1 cellular context compared by ENCODE assay signal in the genomic region with DNA sequence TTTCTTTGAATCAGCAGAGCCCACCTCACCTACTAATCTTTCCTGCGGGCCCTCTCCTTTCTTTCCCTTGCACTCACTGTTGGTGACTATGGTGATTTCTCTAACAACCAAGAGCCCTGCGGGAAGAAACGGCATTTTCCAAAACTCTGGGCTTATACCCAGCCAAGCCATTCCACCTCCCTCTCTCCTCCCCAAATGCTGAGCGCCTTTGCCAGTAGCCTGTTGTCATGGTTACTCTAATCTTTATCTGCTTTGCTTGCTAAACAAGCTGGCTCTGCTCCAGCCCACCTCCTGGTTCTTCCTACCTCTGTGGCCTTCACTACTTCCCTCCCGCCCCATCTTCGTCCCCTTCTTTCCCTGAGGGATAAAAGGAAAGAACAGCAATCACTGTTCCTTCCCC.
TF ChIP-seq lines count a peak whose summit lies in the region.

No MANE protein-coding gene starts in this region.

TF ChIP-seq in GM23338, 12 proteins besides CTCF, POLR2A, EP300 and RAD21 (continued from another document):
- no peak for TF ChIP-seq REST (IDR thresholded peaks at IDR 0.05; ENCODE audit: unreplicated experiment)
- TF ChIP-seq, protein P1, sequence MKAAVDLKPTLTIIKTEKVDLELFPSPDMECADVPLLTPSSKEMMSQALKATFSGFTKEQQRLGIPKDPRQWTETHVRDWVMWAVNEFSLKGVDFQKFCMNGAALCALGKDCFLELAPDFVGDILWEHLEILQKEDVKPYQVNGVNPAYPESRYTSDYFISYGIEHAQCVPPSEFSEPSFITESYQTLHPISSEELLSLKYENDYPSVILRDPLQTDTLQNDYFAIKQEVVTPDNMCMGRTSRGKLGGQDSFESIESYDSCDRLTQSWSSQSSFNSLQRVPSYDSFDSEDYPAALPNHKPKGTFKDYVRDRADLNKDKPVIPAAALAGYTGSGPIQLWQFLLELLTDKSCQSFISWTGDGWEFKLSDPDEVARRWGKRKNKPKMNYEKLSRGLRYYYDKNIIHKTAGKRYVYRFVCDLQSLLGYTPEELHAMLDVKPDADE (IDR thresholded peaks at IDR 0.05): no peak
- TF ChIP-seq ZNF114 (CRISPR knock-in tag; IDR thresholded peaks at IDR 0.05): no peak
- TF ChIP-seq ZNF331 (CRISPR knock-in tag; IDR thresholded peaks at IDR 0.05; ENCODE audit: low read depth): no peak
- TF ChIP-seq NANOG (IDR thresholded peaks at IDR 0.05; ENCODE audit: borderline replicate concordance): no peak
- no peak for TF ChIP-seq JUNB (IDR thresholded peaks at IDR 0.05; ENCODE audit: unreplicated experiment)
- TF ChIP-seq EZH2 (IDR thresholded peaks at IDR 0.05; ENCODE audit: low read depth, unreplicated experiment): no peak
- TF ChIP-seq CREB1 (CRISPR knock-in tag; IDR thresholded peaks at IDR 0.05; ENCODE audit: low read depth): no peak
